Comparison of ENCODE assay signal across 34 cellular contexts in the genomic region with DNA sequence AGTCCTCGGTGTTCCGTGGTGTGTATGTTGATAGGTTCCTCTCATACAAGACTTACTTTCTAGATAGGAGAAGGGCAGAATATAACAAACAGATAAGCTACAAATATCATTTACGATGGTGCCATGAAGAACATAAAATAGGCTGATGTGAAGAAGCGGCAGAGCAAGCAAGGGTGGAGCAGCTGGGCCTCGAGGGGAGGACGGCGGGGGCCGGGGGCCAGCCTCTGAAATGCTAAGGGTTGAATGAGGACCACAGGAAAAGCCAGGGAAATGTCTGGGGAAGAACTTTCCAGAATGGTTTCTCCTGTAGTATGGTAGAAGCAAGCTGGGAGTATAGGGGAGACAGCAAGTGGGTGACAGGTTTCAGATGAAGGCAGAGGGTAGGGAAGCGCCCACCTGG.
"Had no signal": no experiment of that assay in that cellular context is flagged by ENCODE, and none has a peak within 500 bp of the region (broad histone marks: within the 10 kb centered on the region; RNA-seq: fewer than 3 reads in every experiment).

No MANE protein-coding gene starts in this region.

- DNase-seq: Karpas-422, Kasumi-1, MG63, MM.1S, MV-4-11, NCI-H1048, NCI-H1092, NCI-H1092 treated with DMSO at 0.1 percent for 48 hours, NCI-H1105, NCI-H1105 treated with DMSO at 0.1 percent for 48 hours, NCI-H1417, NCI-H1417 treated with DMSO at 0.1 percent for 48 hours, NCI-H1436, NCI-H1436 treated with DMSO at 0.1 percent for 48 hours, NCI-H146, NCI-H1694 treated with DMSO at 0.1 percent for 48 hours, NCI-H187, NCI-H187 treated with DMSO at 0.1 percent for 48 hours, NCI-H1930, NCI-H2029, NCI-H2029 treated with DMSO at 0.1 percent for 48 hours, NCI-H2081, NCI-H2081 treated with DMSO at 0.1 percent for 48 hours, NCI-H2107, NCI-H2171, NCI-H2171 treated with DMSO at 0.1 percent for 48 hours, NCI-H2227 treated with DMSO at 0.1 percent for 48 hours, NCI-H226, NCI-H345, NCI-H446, NCI-H446 treated with DMSO at 0.1 percent for 48 hours, NCI-H510A, NCI-H510A treated with DMSO at 0.1 percent for 48 hours, NCI-H524 had no signal
